8 cellular contexts compared by ENCODE assay signal in genomic region chr12:111684485-111685147, GRCh38. TPM values are rescaled to one million over a fixed set of nuclear protein-coding genes. Genes with fewer than 3 reads are reported as not detected.
DNase-seq lines count a peak whose midpoint lies in the region; FAIRE-seq and TF ChIP-seq lines count a peak whose summit lies in the region.
"Not testable (repeated sequence)": the region's sequence is repeated elsewhere in the genome, so short reads cannot be mapped to it uniquely, and the experiment has no call there.

No MANE protein-coding gene starts in this region.

- not testable (repeated sequence) for FAIRE-seq in astrocyte (lab: Jason Lieb, UNC); keratinocyte (lab: Jason Lieb, UNC)

- H3K4me3 Mint-ChIP-seq in CD14-positive monocyte (peak overlapping the region; percentile 97 to 99), astrocyte (ENCODE audit: unreplicated experiment) (peak overlapping the region; percentile 99)
- H3K4me3 Mint-ChIP-seq in T-helper 2 cell treated with Interferon-gamma antibody and Interleukin-4, amounts not matched to agents 5 μg/mL and 100 μg/mL, for 36 hours, result peak overlapping the region; percentile 98

- H3K27ac Mint-ChIP-seq in CD14-positive monocyte (peak overlapping the region in 3 of 7 donors; percentile 95 to 97 (median 95)), astrocyte (ENCODE audit: unreplicated experiment) (peak overlapping the region; percentile 96)
- H3K27ac Mint-ChIP-seq in T-helper 2 cell treated with Interferon-gamma antibody and Interleukin-4, amounts not matched to agents 5 μg/mL and 100 μg/mL, for 36 hours, result peak overlapping the region; percentile 98

- peaks cover 18% of the 10 kb centered on the region for H3K4me1 ChIP-seq in astrocyte (ENCODE audit: insufficient read depth, low read length)
- H3K4me1 ChIP-seq in keratinocyte (ENCODE audit: control insufficient read depth, extremely low read depth, insufficient read depth, low read length), result peaks cover 23% of the 10 kb centered on the region
- H3K4me1 ChIP-seq in neuron (ENCODE audit: insufficient read depth, low read length), result peaks cover 17% of the 10 kb centered on the region
- peaks cover 23% of the 10 kb centered on the region for H3K4me1 ChIP-seq in stomach smooth muscle (ENCODE audit: control insufficient read depth, insufficient read depth, low read length)

- dilution Hi-C loops in keratinocyte (cut with MboI; ENCODE audit: extremely low pct_ligation_motif_present, low sequenced_read_pairs), result not testable (repeated sequence)

- H3K9ac ChIP-seq in astrocyte (ENCODE audit: low read length) (peak overlapping the region; percentile 95), keratinocyte (ENCODE audit: control insufficient read depth, extremely low read depth, insufficient read depth, low read length) (peak overlapping the region; percentile 93), stomach smooth muscle (ENCODE audit: low read length in 2 of 2) (peak overlapping the region; percentile 99)

- DNase-seq in CD14-positive monocyte (ENCODE audit: low spot score); Jurkat, Clone E6-1 (ENCODE audit: low read depth, low spot score); T-helper 2 cell treated with Interferon-gamma antibody and Interleukin-4, amounts not matched to agents 5 μg/mL and 100 μg/mL, for 36 hours (ENCODE audit: low spot score); astrocyte (ENCODE audit: low read depth); epithelial cell of prostate (ENCODE audit: low read depth, low spot score); keratinocyte (ENCODE audit: low read depth, low spot score): not testable (repeated sequence)

- H3K27me3 ChIP-seq in astrocyte (ENCODE audit: insufficient read depth, low read length); keratinocyte (ENCODE audit: control insufficient read depth, extremely low read depth, insufficient read depth, low read length); neuron (ENCODE audit: insufficient read depth, low read length); stomach smooth muscle (ENCODE audit: control insufficient read depth in 1 of 2, insufficient read depth in 2 of 2, low read length in 2 of 2): not testable (repeated sequence)

- intact Hi-C loops in CD14-positive monocyte (cut with micrococcal nuclease), result loop anchor here in 1 of 2 donors (5.0 kb wide), 1 partner anchor 87 kb away; the partner anchor contains the start of gene ATXN2

- H3K27me3 Mint-ChIP-seq in CD14-positive monocyte (ENCODE audit: low read depth in 3 of 3); T-helper 2 cell treated with Interferon-gamma antibody and Interleukin-4, amounts not matched to agents 5 μg/mL and 100 μg/mL, for 36 hours (ENCODE audit: low read depth); astrocyte (ENCODE audit: low read depth, unreplicated experiment): not testable (repeated sequence)

- peaks cover 36 to 44% of the 10 kb centered on the region in 2 donors for H3K36me3 Mint-ChIP-seq in CD14-positive monocyte
- H3K36me3 Mint-ChIP-seq in T-helper 2 cell treated with Interferon-gamma antibody and Interleukin-4, amounts not matched to agents 5 μg/mL and 100 μg/mL, for 36 hours (ENCODE audit: low read depth), result peaks cover 23% of the 10 kb centered on the region
- H3K36me3 Mint-ChIP-seq in astrocyte (ENCODE audit: low read depth, unreplicated experiment), result not testable (repeated sequence)

- not testable (repeated sequence) for H3K9me3 ChIP-seq in astrocyte (ENCODE audit: insufficient read depth, low read depth, low read length); keratinocyte (ENCODE audit: control insufficient read depth, low read depth, low read length); neuron (ENCODE audit: low read length); stomach smooth muscle (ENCODE audit: control insufficient read depth in 2 of 2, low read length in 2 of 2)

- H2AFZ ChIP-seq in astrocyte (ENCODE audit: low read depth, low read length), result peak overlapping the region; percentile 95
- H2AFZ ChIP-seq in keratinocyte (ENCODE audit: control insufficient read depth, low read length); neuron (ENCODE audit: low read depth, low read length): not testable (repeated sequence)

- H3K4me1 Mint-ChIP-seq in CD14-positive monocyte, result peaks cover 29% of the 10 kb centered on the region
- H3K4me1 Mint-ChIP-seq in T-helper 2 cell treated with Interferon-gamma antibody and Interleukin-4, amounts not matched to agents 5 μg/mL and 100 μg/mL, for 36 hours (ENCODE audit: low read depth), result peaks cover 26% of the 10 kb centered on the region
- H3K4me1 Mint-ChIP-seq in astrocyte (ENCODE audit: low read depth, unreplicated experiment), result peaks cover 14% of the 10 kb centered on the region

- H3K79me2 ChIP-seq in astrocyte (ENCODE audit: insufficient read depth, low read length) (peaks cover 53% of the 10 kb centered on the region), keratinocyte (ENCODE audit: control insufficient read depth, insufficient read depth, low read length) (peaks cover 51% of the 10 kb centered on the region)

- H3K27ac ChIP-seq in astrocyte (ENCODE audit: low read depth, low read length) (peak overlapping the region; percentile 76), epithelial cell of prostate (peak overlapping the region; percentile 72), keratinocyte (ENCODE audit: control insufficient read depth, insufficient read depth, low read length) (peak overlapping the region; percentile 89)
- not testable (repeated sequence) for H3K27ac ChIP-seq in stomach smooth muscle (ENCODE audit: low read length)

- peak overlapping the region; percentile 98 for H3K4me3 ChIP-seq in Jurkat, Clone E6-1 (ENCODE audit: low read length)
- peak overlapping the region; percentile 99 for H3K4me3 ChIP-seq in astrocyte (ENCODE audit: insufficient read depth, low read depth, low read length)
- peak overlapping the region; percentile 79 to 99 (median 99) for H3K4me3 ChIP-seq in keratinocyte (ENCODE audit: control insufficient read depth in 2 of 3, extremely low read depth in 1 of 3, insufficient read depth in 2 of 3, low read depth in 1 of 3, low read length in 3 of 3)
- peak overlapping the region; percentile 67 for H3K4me3 ChIP-seq in neuron (ENCODE audit: low read length)
- peak overlapping the region; percentile 100 for H3K4me3 ChIP-seq in stomach smooth muscle (ENCODE audit: low read length in 2 of 2)

- H3K4me2 ChIP-seq in astrocyte (ENCODE audit: low read length), result peak overlapping the region; percentile 98
- peak overlapping the region; percentile 99 for H3K4me2 ChIP-seq in keratinocyte (ENCODE audit: control insufficient read depth, extremely low read depth, insufficient read depth, low read depth, low read length)

- H3K9me1 ChIP-seq in keratinocyte (ENCODE audit: control insufficient read depth, extremely low read depth, insufficient read depth, low read length), result not testable (repeated sequence)

- peaks cover 13% of the 10 kb centered on the region for H3K36me3 ChIP-seq in astrocyte (ENCODE audit: insufficient read depth, low read length)
- H3K36me3 ChIP-seq in keratinocyte (ENCODE audit: control insufficient read depth in 2 of 2, extremely low read depth in 1 of 2, insufficient read depth in 2 of 2, low read length in 2 of 2), result peaks cover 5 to 11% of the 10 kb centered on the region in 2 experiments
- peaks cover 33% of the 10 kb centered on the region for H3K36me3 ChIP-seq in neuron (ENCODE audit: insufficient read depth, low read length)
- H3K36me3 ChIP-seq in stomach smooth muscle (ENCODE audit: control insufficient read depth in 2 of 2, insufficient read depth in 2 of 2, low read length in 2 of 2), result peaks cover 9 to 13% of the 10 kb centered on the region in 2 donors

- TF ChIP-seq CTCF in CD14-positive monocyte (IDR thresholded peaks at IDR 0.05); astrocyte (IDR thresholded peaks at IDR 0.05; ENCODE audit: insufficient read depth, low read depth, low read length); keratinocyte (optimal IDR thresholded peaks at IDR 0.05 in 1 of 3, IDR thresholded peaks at IDR 0.05 in 1 of 3, conservative IDR thresholded peaks at IDR 0.05 in 1 of 3; ENCODE audit: extremely low read depth in 1 of 3, insufficient read depth in 2 of 3, low read length in 3 of 3): not testable (repeated sequence)

- H4K20me1 ChIP-seq in astrocyte (ENCODE audit: insufficient read depth, low read length), result peaks cover 23% of the 10 kb centered on the region
- H4K20me1 ChIP-seq in keratinocyte (ENCODE audit: control insufficient read depth, extremely low read depth, insufficient read depth, low read length), result not testable (repeated sequence)

- not testable (repeated sequence) for H3K9me3 Mint-ChIP-seq in CD14-positive monocyte; T-helper 2 cell treated with Interferon-gamma antibody and Interleukin-4, amounts not matched to agents 5 μg/mL and 100 μg/mL, for 36 hours; astrocyte (ENCODE audit: unreplicated experiment)

RNA-seq across cellular contexts. Expression of gene BRAP, which starts 1.1 kb away (rescaled TPM):
- 10 to 100 TPM in 1 of 2 donors, 1 to 10 TPM in 1; 7.0 to 14.5 TPM for polyA plus RNA-seq in CD14-positive monocyte
- polyA plus RNA-seq in Jurkat, Clone E6-1 (2012; ENCODE audit: insufficient read depth, insufficient read length), result 23.6 TPM
- 24.8 and 26.3 TPM in 2 replicates for total RNA-seq in astrocyte
- 16.4 to 21.2 TPM (median 19.5 TPM) in 3 replicates for polyA plus RNA-seq in keratinocyte
- polyA plus RNA-seq in keratinocyte (2011; ENCODE audit: low read depth), result 41.0 TPM
- polyA plus RNA-seq in keratinocyte (2011; cell fraction: cytosol; rRNA removed), result 20.2 and 27.8 TPM in 2 replicates
- polyA plus RNA-seq in keratinocyte (2011; cell fraction: nucleus; rRNA removed), result 20.3 and 24.8 TPM in 2 replicates
- polyA plus RNA-seq in keratinocyte (2012; ENCODE audit: low replicate concordance), result 13.6 and 17.4 TPM in 2 replicates
- 12.9 to 37.4 TPM (median 30.5 TPM) in 3 replicates for polyA minus RNA-seq in keratinocyte
- polyA minus RNA-seq in keratinocyte (2011; cell fraction: cytosol; rRNA and poly(A)+ RNA removed), result 18.6 TPM
- 10.7 and 22.4 TPM in 2 replicates for polyA minus RNA-seq in keratinocyte (2011; cell fraction: nucleus; rRNA and poly(A)+ RNA removed)

RNA-seq across cellular contexts. Expression of gene ACAD10, which starts 1.2 kb away (rescaled TPM):
- 10 to 100 TPM in 1 of 2 donors, 1 to 10 TPM in 1; 9.4 to 10.1 TPM for polyA plus RNA-seq in CD14-positive monocyte
- 29.1 TPM for polyA plus RNA-seq in Jurkat, Clone E6-1 (2012; ENCODE audit: insufficient read depth, insufficient read length)
- 16.9 and 18.7 TPM in 2 replicates for total RNA-seq in astrocyte
- polyA plus RNA-seq in keratinocyte, result 12.2 to 13.2 TPM (median 12.4 TPM) in 3 replicates
- 4.2 TPM for polyA plus RNA-seq in keratinocyte (2011; ENCODE audit: low read depth)
- polyA plus RNA-seq in keratinocyte (2011; cell fraction: cytosol; rRNA removed), result 2.9 and 3.6 TPM in 2 replicates
- polyA plus RNA-seq in keratinocyte (2011; cell fraction: nucleus; rRNA removed), result 49.1 TPM in 2 replicates
- polyA plus RNA-seq in keratinocyte (2012; ENCODE audit: low replicate concordance), result 8.7 and 9.9 TPM in 2 replicates
- polyA minus RNA-seq in keratinocyte, result 23.3 to 30.7 TPM (median 24.1 TPM) in 3 replicates
- polyA minus RNA-seq in keratinocyte (2011; cell fraction: cytosol; rRNA and poly(A)+ RNA removed), result 10.2 TPM
- 31.1 and 49.7 TPM in 2 replicates for polyA minus RNA-seq in keratinocyte (2011; cell fraction: nucleus; rRNA and poly(A)+ RNA removed)
